Comparison of ENCODE assay signal across 7 cellular contexts in genomic region chr1:1213919-1214599, GRCh38. TPM values are rescaled to one million over a fixed set of nuclear protein-coding genes. Genes with fewer than 3 reads are reported as not detected.
DNase-seq lines count a peak whose midpoint lies in the region; ATAC-seq and TF ChIP-seq lines count a peak whose summit lies in the region.

TSS of gene TNFRSF4 (minus strand) at chr1:1214153. CDS start at chr1:1214127, 26 bp downstream.

- H3K27ac ChIP-seq in foreskin keratinocyte: no peak within 1 kb of the TSS

- H3K27me3 ChIP-seq in foreskin keratinocyte: peaks cover 2% of the 10 kb centered on the region

- peaks cover 20 to 43% of the 10 kb centered on the region in 2 donors for H3K36me3 Mint-ChIP-seq in stimulated activated naive B cell treated with anti-CD40 and anti-IgM and Interleukin-4, amounts not matched to agents 10 μg/mL and 1 μg/mL and 100 μg/mL, for 72 hours

- in situ Hi-C loops in KBM-7 (cut with MboI; ENCODE audit: low pct_unique_long_range_greater_than_20kb, low sequenced_read_pairs): no loop called here

- ATAC-seq in stimulated activated naive B cell treated with anti-CD40 and anti-IgM and Interleukin-4, amounts not matched to agents 10 μg/mL and 1 μg/mL and 100 μg/mL, for 72 hours (replicated peaks): peak in 1 of 2 donors; percentile 22
- ATAC-seq in foreskin keratinocyte: no peak

- H3K4me1 ChIP-seq in foreskin keratinocyte: no peaks in the 10 kb centered on the region

- peaks cover 39 to 88% of the 10 kb centered on the region in 2 donors for H3K4me1 Mint-ChIP-seq in stimulated activated naive B cell treated with anti-CD40 and anti-IgM and Interleukin-4, amounts not matched to agents 10 μg/mL and 1 μg/mL and 100 μg/mL, for 72 hours

- H3K27ac Mint-ChIP-seq in stimulated activated naive B cell treated with anti-CD40 and anti-IgM and Interleukin-4, amounts not matched to agents 10 μg/mL and 1 μg/mL and 100 μg/mL, for 72 hours: peak within 1 kb of the TSS; percentile 85

- DNase-seq in KBM-7 (peak; percentile 34), glomerular endothelial cell (ENCODE audit: extremely low read depth, low read depth, low spot score) (no peak), foreskin keratinocyte (no peak), NOMO-1 treated with dmso at 0.1 percent for 144 hours (lab: John Stamatoyannopoulos, UW; ENCODE audit: unreplicated experiment) (no peak), NCI-H1105 treated with DMSO at 0.1 percent for 48 hours (lab: John Stamatoyannopoulos, UW) (no peak)
- DNase-seq in activated CD4-positive, alpha-beta T cell treated with anti-CD3 and anti-CD28 coated beads, Interleukin-2, amount 50 U/mL, for 48 hours: peak; percentile 71 to 76
- no peak for DNase-seq in stimulated activated naive B cell treated with anti-CD40 and anti-IgM and Interleukin-4, amounts not matched to agents 10 μg/mL and 1 μg/mL and 100 μg/mL, for 72 hours

- H3K9me3 Mint-ChIP-seq in stimulated activated naive B cell treated with anti-CD40 and anti-IgM and Interleukin-4, amounts not matched to agents 10 μg/mL and 1 μg/mL and 100 μg/mL, for 72 hours: no peaks in the 10 kb centered on the region

- H3K4me3 Mint-ChIP-seq in stimulated activated naive B cell treated with anti-CD40 and anti-IgM and Interleukin-4, amounts not matched to agents 10 μg/mL and 1 μg/mL and 100 μg/mL, for 72 hours: peak within 1 kb of the TSS; percentile 65 to 70

- H3K27me3 Mint-ChIP-seq in stimulated activated naive B cell treated with anti-CD40 and anti-IgM and Interleukin-4, amounts not matched to agents 10 μg/mL and 1 μg/mL and 100 μg/mL, for 72 hours: no peaks in the 10 kb centered on the region

- TF ChIP-seq CTCF in foreskin keratinocyte (conservative IDR thresholded peaks at IDR 0.05): no peak

RNA-seq across cellular contexts. Expression of gene TNFRSF4, which starts in this region (rescaled TPM):
- total RNA-seq in glomerular endothelial cell (5.6 and 58.5 TPM in 2 replicates), foreskin keratinocyte (not detected in 2 replicates)
- not detected in 2 replicates for polyA plus RNA-seq in foreskin keratinocyte

Comparison
In these comparisons a context has a peak if more than half of its experiments do, and no peak if none do; other contexts are left out.
1. DNase-seq: peak in KBM-7 (single experiment) and activated CD4-positive, alpha-beta T cell treated with anti-CD3 and anti-CD28 coated beads, Interleukin-2, amount 50 U/mL, for 48 hours (2 of 2); none in glomerular endothelial cell (single experiment), stimulated activated naive B cell treated with anti-CD40 and anti-IgM and Interleukin-4, amounts not matched to agents 10 μg/mL and 1 μg/mL and 100 μg/mL, for 72 hours (single experiment), foreskin keratinocyte (0 of 2), NOMO-1 treated with dmso at 0.1 percent for 144 hours (single experiment) and NCI-H1105 treated with DMSO at 0.1 percent for 48 hours (single experiment).